1 cellular context compared by ENCODE assay signal in genomic region chr12:93880853-93881522, GRCh38.
TF ChIP-seq lines count a peak whose summit lies in the region.

No MANE protein-coding gene starts in this region.

TF ChIP-seq in K562, 482 proteins besides CTCF, POLR2A, EP300 and RAD21 (continued from another document and continues in another):
- TF ChIP-seq ZKSCAN3 (CRISPR knock-in tag; IDR thresholded peaks at IDR 0.05) (no peak), GTF2A2 (tag; IDR thresholded peaks at IDR 0.05) (no peak), CREBBP (IDR thresholded peaks at IDR 0.05; ENCODE audit: low read depth, low read length) (no peak), ZNF766 (CRISPR knock-in tag; conservative IDR thresholded peaks at IDR 0.05) (peak; percentile 69; the same call in 1 of the 2 replicates), ZNF586 (CRISPR knock-in tag; conservative IDR thresholded peaks at IDR 0.05) (no peak), PKNOX1 (IDR thresholded peaks at IDR 0.05) (peak; percentile 88), ZNF324 (CRISPR knock-in tag; IDR thresholded peaks at IDR 0.05) (peak; percentile 73; the same call in 1 of the 2 replicates), NKRF (IDR thresholded peaks at IDR 0.05; ENCODE audit: borderline replicate concordance) (no peak), HES1 (IDR thresholded peaks at IDR 0.05; ENCODE audit: low read depth) (peak; percentile 12; the same call in 1 of the 2 replicates), FOXA3 (CRISPR knock-in tag; conservative IDR thresholded peaks at IDR 0.05 in 1 of 2, IDR thresholded peaks at IDR 0.05 in 1 of 2) (peak in 1 of 2 experiments; percentile 66; a peak in 2 of 4 replicates), ZNF431 (CRISPR knock-in tag; IDR thresholded peaks at IDR 0.05) (no peak), STAT5A (IDR thresholded peaks at IDR 0.05; ENCODE audit: borderline replicate concordance, low read length) (no peak), ZFX (CRISPR knock-in tag; IDR thresholded peaks at IDR 0.05) (peak; percentile 3; the same call in 1 of the 2 replicates), ZNF384 (IDR thresholded peaks at IDR 0.05; ENCODE audit: low read depth, low read length) (0 out of 2 replicates have a peak, but pooled peaks have one; percentile 16), ELF2 (CRISPR knock-in tag; IDR thresholded peaks at IDR 0.05) (no peak), SOX6 (IDR thresholded peaks at IDR 0.05) (peak; percentile 83; the same call in 1 of the 2 replicates), ZBTB49 (CRISPR knock-in tag; IDR thresholded peaks at IDR 0.05; ENCODE audit: borderline replicate concordance) (no peak), ZNF408 (CRISPR knock-in tag; IDR thresholded peaks at IDR 0.05; ENCODE audit: low read depth) (no peak), ZNF253 (CRISPR knock-in tag; conservative IDR thresholded peaks at IDR 0.05) (no peak), CHD7 (IDR thresholded peaks at IDR 0.05; ENCODE audit: low read depth, low read length) (no peak), KLF10 (CRISPR knock-in tag; IDR thresholded peaks at IDR 0.05) (no peak), ARID1B (IDR thresholded peaks at IDR 0.05) (0 out of 2 replicates have a peak, but pooled peaks have one; percentile 37), NCOA4 (IDR thresholded peaks at IDR 0.05; ENCODE audit: partially characterized antibody) (no peak), ZBTB7A (IDR thresholded peaks at IDR 0.05; ENCODE audit: borderline replicate concordance, control insufficient read depth, low read depth, low read length) (no peak), ZNF280B (CRISPR knock-in tag; IDR thresholded peaks at IDR 0.05) (no peak), NR0B1 (IDR thresholded peaks at IDR 0.05; ENCODE audit: partially characterized antibody) (no peak), SMARCE1 (IDR thresholded peaks at IDR 0.05) (no peak; the same call in 1 of the 2 replicates), TRIM24 (IDR thresholded peaks at IDR 0.05) (no peak), ETS1 (conservative IDR thresholded peaks at IDR 0.05; ENCODE audit: control insufficient read depth, low read depth, low read length) (no peak), ZNF217 (CRISPR knock-in tag; IDR thresholded peaks at IDR 0.05) (no peak), ZZZ3 (IDR thresholded peaks at IDR 0.05) (no peak), PURB (CRISPR knock-in tag; IDR thresholded peaks at IDR 0.05; ENCODE audit: low read depth) (no peak), JUND (IDR thresholded peaks at IDR 0.05; ENCODE audit: borderline replicate concordance, low read depth, low read length) (no peak), JUND (tag; IDR thresholded peaks at IDR 0.05; ENCODE audit: borderline replicate concordance, low read depth, low read length) (peak; percentile 55; the same call in 1 of the 3 replicates), ZNF121 (CRISPR knock-in tag; conservative IDR thresholded peaks at IDR 0.05) (no peak), CCNT2 (IDR thresholded peaks at IDR 0.05; ENCODE audit: borderline replicate concordance, extremely low read depth, insufficient read length, low read depth, low read length) (no peak), KLF6 (CRISPR knock-in tag; IDR thresholded peaks at IDR 0.05; ENCODE audit: borderline replicate concordance) (no peak), ZNF707 (CRISPR knock-in tag; conservative IDR thresholded peaks at IDR 0.05) (no peak), THAP7 (CRISPR knock-in tag; IDR thresholded peaks at IDR 0.05) (no peak)
